In the genomic region with DNA sequence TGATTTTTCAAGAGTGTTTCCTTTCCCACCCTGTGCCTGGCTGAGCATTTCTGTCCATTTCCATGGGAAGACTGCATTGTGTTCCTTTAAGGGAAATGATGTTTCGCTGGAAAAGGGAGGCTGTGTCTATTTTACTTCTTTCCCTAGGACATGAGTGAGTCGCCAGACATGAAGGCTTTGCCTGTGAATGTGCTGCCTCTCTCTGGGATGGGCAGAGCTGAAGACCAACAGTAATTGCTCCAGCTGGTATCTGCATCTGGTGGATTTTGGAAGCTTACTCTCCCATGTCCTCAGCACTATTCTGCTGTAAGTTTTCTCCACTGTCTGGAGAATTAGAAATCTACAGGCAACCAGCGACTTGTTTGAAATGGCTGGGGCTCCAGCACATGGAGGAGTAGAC, we compare ENCODE assay signal across 18 cellular contexts.
DNase-seq lines count a peak whose midpoint lies in the region; ATAC-seq and TF ChIP-seq lines count a peak whose summit lies in the region.
"Had no signal": no experiment of that assay in that cellular context is flagged by ENCODE, and none has a peak within 500 bp of the region (broad histone marks: within the 10 kb centered on the region; RNA-seq: fewer than 3 reads in every experiment).

No MANE protein-coding gene starts in this region.

- ATAC-seq in upper lobe of left lung (ENCODE audit: low FRiP score in 2 of 2) = no peak
- ATAC-seq: CD8-positive, alpha-beta T cell had no signal

- no peak for TF ChIP-seq EP300 in upper lobe of left lung (IDR thresholded peaks at IDR 0.05)

- DNase-seq in EL (peak; percentile 10), MG63 (peak; percentile 41), fibroblast of mammary gland (ENCODE audit: low read depth) (peak; percentile 45), stromal cell of bone marrow (ENCODE audit: low read depth) (peak; percentile 35), upper lobe of left lung (no peak), MV-4-11 (lab: John Stamatoyannopoulos, UW) (no peak), foreskin melanocyte (no peak)
- DNase-seq: CD8-positive, alpha-beta T cell; DND-41; GOT3; MM.1S; NCI-H1105 treated with DMSO at 0.1 percent for 48 hours; NCI-H2029; NCI-H2171; NCI-H446; NCI-H69; SHP77 had no signal

- H3K27ac ChIP-seq in upper lobe of left lung = no peak overlapping the region
- H3K27ac ChIP-seq: BLaER1 had no signal

- no peaks in the 10 kb centered on the region for H3K4me1 ChIP-seq in upper lobe of left lung
- H3K4me1 ChIP-seq: BLaER1 had no signal

- H3K36me3 ChIP-seq in MG63 = no peaks in the 10 kb centered on the region; the same call in 1 of the 2 replicates
- no peaks in the 10 kb centered on the region for H3K36me3 ChIP-seq in upper lobe of left lung
- H3K36me3 ChIP-seq: BLaER1 had no signal

- no peaks in the 10 kb centered on the region for H3K9me3 ChIP-seq in MG63
- H3K9me3 ChIP-seq in upper lobe of left lung = no peaks in the 10 kb centered on the region
- H3K9me3 ChIP-seq: BLaER1 had no signal

- H3K27me3 ChIP-seq in MG63 (no peaks in the 10 kb centered on the region), upper lobe of left lung (no peaks in the 10 kb centered on the region)
- H3K27me3 ChIP-seq: BLaER1 had no signal

- H3K4me3 ChIP-seq in MG63 (no peak overlapping the region), fibroblast of mammary gland (ENCODE audit: control insufficient read depth, low read depth, low read length) (no peak overlapping the region), upper lobe of left lung (no peak overlapping the region)
- H3K4me3 ChIP-seq: BLaER1 had no signal

- TF ChIP-seq POLR2A in upper lobe of left lung (IDR thresholded peaks at IDR 0.05) = no peak

- TF ChIP-seq CTCF in fibroblast of mammary gland (conservative IDR thresholded peaks at IDR 0.05; ENCODE audit: control insufficient read depth, insufficient read depth, low read depth, low read length) (no peak), upper lobe of left lung (IDR thresholded peaks at IDR 0.05) (no peak)

- WGBS in upper lobe of left lung, 2 donors = 93 to 94% methylated on average over 3 of the region's 3 CpGs

Comparison
In these comparisons a context has a peak if more than half of its experiments do, and no peak if none do; other contexts are left out.
1. DNase-seq: peak in EL (single experiment), MG63 (single experiment), fibroblast of mammary gland (single experiment) and stromal cell of bone marrow (single experiment); none in upper lobe of left lung (0 of 2), MV-4-11 (single experiment) and foreskin melanocyte (single experiment).